In the genomic region with DNA sequence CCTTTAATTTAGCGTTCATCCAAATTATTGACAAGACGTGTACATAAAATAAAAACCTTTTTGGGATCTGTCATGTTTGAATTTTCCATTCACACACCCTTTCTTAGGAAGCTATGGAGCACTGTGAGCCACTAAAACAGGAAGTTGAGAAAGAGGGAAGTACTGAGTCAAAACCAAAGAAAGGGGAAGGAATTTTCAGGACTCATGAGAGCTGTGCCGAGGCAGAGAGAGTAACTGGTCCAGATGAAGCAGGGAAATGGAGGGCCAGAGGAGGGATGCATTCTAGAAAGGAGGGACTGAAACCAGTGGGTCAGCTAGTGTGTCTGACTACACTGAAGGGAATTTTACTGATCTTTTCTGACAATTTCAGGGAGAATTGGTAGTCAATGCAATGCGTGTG, we compare ENCODE assay signal across 1 cellular context.
TF ChIP-seq lines count a peak whose summit lies in the region.

No MANE protein-coding gene starts in this region.

TF ChIP-seq in WTC11, 78 proteins besides CTCF, POLR2A, EP300 and RAD21 (continued from another document):
- TF ChIP-seq ZNF121 (CRISPR knock-in tag; IDR thresholded peaks at IDR 0.05), result no peak
- no peak for TF ChIP-seq CDX4 (CRISPR knock-in tag; IDR thresholded peaks at IDR 0.05; ENCODE audit: borderline replicate concordance)
- TF ChIP-seq TCF7 (CRISPR knock-in tag; IDR thresholded peaks at IDR 0.05; ENCODE audit: low read depth), result no peak
